Comparison of ENCODE assay signal across 1 cellular context in the genomic region with DNA sequence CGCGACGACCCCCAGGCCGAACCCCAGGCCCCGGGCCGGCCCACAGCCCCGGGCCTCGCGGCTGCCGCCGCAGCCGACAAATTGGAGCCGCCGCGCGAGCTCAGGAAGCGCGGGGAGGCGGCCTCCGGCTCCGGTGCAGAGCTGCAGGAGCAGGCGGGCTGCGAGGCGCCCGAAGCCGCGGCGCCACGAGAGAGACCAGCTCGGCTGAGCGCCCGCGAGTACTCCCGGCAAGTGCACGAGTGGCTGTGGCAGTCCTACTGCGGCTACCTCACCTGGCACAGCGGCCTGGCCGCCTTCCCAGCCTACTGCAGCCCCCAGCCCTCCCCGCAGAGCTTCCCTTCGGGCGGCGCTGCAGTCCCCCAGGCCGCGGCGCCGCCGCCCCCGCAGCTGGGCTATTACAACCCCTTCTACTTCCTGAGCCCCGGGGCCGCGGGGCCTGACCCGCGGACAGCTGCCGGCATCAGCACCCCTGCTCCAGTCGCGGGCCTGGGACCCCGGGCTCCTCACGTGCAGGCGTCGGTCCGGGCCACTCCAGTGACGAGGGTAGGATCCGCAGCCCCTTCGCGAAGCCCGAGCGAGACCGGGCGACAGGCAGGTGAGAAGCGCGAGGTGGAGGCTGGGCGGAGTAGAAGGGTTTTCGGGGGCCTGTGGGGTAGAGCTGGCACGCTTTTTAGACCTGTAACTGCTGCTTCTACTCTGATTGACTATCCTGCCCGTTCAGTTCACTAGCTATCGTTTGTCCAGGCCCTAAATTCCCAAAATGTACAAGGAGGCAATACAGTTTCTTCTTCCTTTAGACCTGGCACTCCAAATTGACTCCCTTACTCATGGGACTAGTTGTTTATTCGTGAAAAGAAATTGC.
TF ChIP-seq lines count a peak whose summit lies in the region.

No MANE protein-coding gene starts in this region.

TF ChIP-seq in K562, 482 proteins besides CTCF, POLR2A, EP300 and RAD21 (continued from another document and continues in another):
- TF ChIP-seq ZNF75A (CRISPR knock-in tag; IDR thresholded peaks at IDR 0.05) (no peak), RFX1 (IDR thresholded peaks at IDR 0.05) (no peak), SMARCC2 (IDR thresholded peaks at IDR 0.05; ENCODE audit: low read depth) (peak; percentile 11; the same call in 1 of the 2 replicates), ZNF644 (tag; IDR thresholded peaks at IDR 0.05; ENCODE audit: low read depth) (no peak), DDX20 (tag; IDR thresholded peaks at IDR 0.05; ENCODE audit: low read depth) (no peak), NFE2 (IDR thresholded peaks at IDR 0.05; ENCODE audit: low read depth) (no peak), SMAD1 (IDR thresholded peaks at IDR 0.05; ENCODE audit: low read depth, low read length, partially characterized antibody) (no peak), ZNF764 (CRISPR knock-in tag; IDR thresholded peaks at IDR 0.05; ENCODE audit: low read depth) (no peak), BRF1 (IDR thresholded peaks at IDR 0.05; ENCODE audit: borderline replicate concordance, extremely low read depth, insufficient read length) (no peak), FOSL1 (tag; conservative IDR thresholded peaks at IDR 0.05) (no peak; the same call in 1 of the 2 replicates), PRPF4 (IDR thresholded peaks at IDR 0.05; ENCODE audit: insufficient read depth, low read depth, low read length, poor library complexity, severe bottlenecking) (peak; percentile 12), L3MBTL2 (IDR thresholded peaks at IDR 0.05) (peak; percentile 84), ZNF146 (CRISPR knock-in tag; IDR thresholded peaks at IDR 0.05; ENCODE audit: unreplicated experiment) (no peak), NR2F6 (CRISPR knock-in tag; IDR thresholded peaks at IDR 0.05) (no peak), KLF16 (IDR thresholded peaks at IDR 0.05) (no peak), ZFP1 (CRISPR knock-in tag; IDR thresholded peaks at IDR 0.05) (no peak), IFI16 (CRISPR knock-in tag; IDR thresholded peaks at IDR 0.05) (no peak), MCM2 (IDR thresholded peaks at IDR 0.05; ENCODE audit: low read depth) (no peak), ZNF76 (CRISPR knock-in tag; IDR thresholded peaks at IDR 0.05; ENCODE audit: borderline replicate concordance) (no peak), KLF10 (CRISPR knock-in tag; IDR thresholded peaks at IDR 0.05) (no peak), LARP7 (IDR thresholded peaks at IDR 0.05) (no peak), PTTG1 (tag; IDR thresholded peaks at IDR 0.05; ENCODE audit: low read depth) (no peak), MTA3 (IDR thresholded peaks at IDR 0.05; ENCODE audit: borderline replicate concordance) (peak; percentile 24; the same call in 1 of the 2 replicates), YBX1 (IDR thresholded peaks at IDR 0.05) (no peak), ZFPM2 (CRISPR knock-in tag; IDR thresholded peaks at IDR 0.05) (no peak), BMI1 (IDR thresholded peaks at IDR 0.05; ENCODE audit: low read length) (no peak), STAT5A (IDR thresholded peaks at IDR 0.05; ENCODE audit: borderline replicate concordance, low read length) (no peak), POLR2AphosphoS5 (IDR thresholded peaks at IDR 0.05; ENCODE audit: control insufficient read depth, insufficient read depth, low read depth, low read length) (no peak), MEF2A (IDR thresholded peaks at IDR 0.05; ENCODE audit: control insufficient read depth, low read depth, low read length) (no peak), ELF1 (tag; IDR thresholded peaks at IDR 0.05) (peak; percentile 55; the same call in 1 of the 2 replicates), BHLHE40 (IDR thresholded peaks at IDR 0.05; ENCODE audit: low read length) (peak; percentile 73), HMGN3 (IDR thresholded peaks at IDR 0.05; ENCODE audit: borderline replicate concordance, extremely low read depth, insufficient read length, low read depth, low read length) (no peak), EP400 (IDR thresholded peaks at IDR 0.05) (no peak; the same call in 1 of the 2 replicates), GABPB1 (CRISPR knock-in tag; IDR thresholded peaks at IDR 0.05) (no peak), CBFA2T3 (IDR thresholded peaks at IDR 0.05) (no peak), ZNF121 (CRISPR knock-in tag; conservative IDR thresholded peaks at IDR 0.05) (no peak), ZFX (CRISPR knock-in tag; IDR thresholded peaks at IDR 0.05) (peak; percentile 77), SRSF1 (IDR thresholded peaks at IDR 0.05; ENCODE audit: low read depth, low read length) (no peak), ATF7 (IDR thresholded peaks at IDR 0.05) (no peak; the same call in 1 of the 2 replicates), ZSCAN32 (CRISPR knock-in tag; IDR thresholded peaks at IDR 0.05) (no peak), CHD1 (IDR thresholded peaks at IDR 0.05; ENCODE audit: low read length) (peak; percentile 90), ZNF41 (CRISPR knock-in tag; conservative IDR thresholded peaks at IDR 0.05) (no peak), MECOM (CRISPR knock-in tag; IDR thresholded peaks at IDR 0.05) (no peak), TAF1 (IDR thresholded peaks at IDR 0.05; ENCODE audit: control insufficient read depth, extremely low read depth, insufficient read depth, low read length, severe bottlenecking) (peak; percentile 16), CREBBP (IDR thresholded peaks at IDR 0.05; ENCODE audit: low read depth, low read length) (no peak), PHF8 (IDR thresholded peaks at IDR 0.05; ENCODE audit: borderline replicate concordance, low read length) (peak; percentile 32; the same call in 1 of the 2 replicates), SIN3A (IDR thresholded peaks at IDR 0.05; ENCODE audit: borderline replicate concordance in 2 of 2, control insufficient read depth in 1 of 2, low read depth in 2 of 2, low read length in 2 of 2) (peak in 1 of 2 experiments; percentile 33; a peak in 1 of 4 replicates), SMARCA4 (IDR thresholded peaks at IDR 0.05) (no peak), FIP1L1 (IDR thresholded peaks at IDR 0.05; ENCODE audit: low read depth, low read length, poor library complexity, severe bottlenecking) (peak; percentile 59), SPI1 (IDR thresholded peaks at IDR 0.05; ENCODE audit: borderline replicate concordance, low read depth, low read length) (no peak), KDM5B (IDR thresholded peaks at IDR 0.05; ENCODE audit: insufficient replicate concordance, low read depth, low read length) (peak; percentile 4), ETV1 (tag; conservative IDR thresholded peaks at IDR 0.05; ENCODE audit: low read depth) (no peak)
- TF ChIP-seq, protein P1, sequence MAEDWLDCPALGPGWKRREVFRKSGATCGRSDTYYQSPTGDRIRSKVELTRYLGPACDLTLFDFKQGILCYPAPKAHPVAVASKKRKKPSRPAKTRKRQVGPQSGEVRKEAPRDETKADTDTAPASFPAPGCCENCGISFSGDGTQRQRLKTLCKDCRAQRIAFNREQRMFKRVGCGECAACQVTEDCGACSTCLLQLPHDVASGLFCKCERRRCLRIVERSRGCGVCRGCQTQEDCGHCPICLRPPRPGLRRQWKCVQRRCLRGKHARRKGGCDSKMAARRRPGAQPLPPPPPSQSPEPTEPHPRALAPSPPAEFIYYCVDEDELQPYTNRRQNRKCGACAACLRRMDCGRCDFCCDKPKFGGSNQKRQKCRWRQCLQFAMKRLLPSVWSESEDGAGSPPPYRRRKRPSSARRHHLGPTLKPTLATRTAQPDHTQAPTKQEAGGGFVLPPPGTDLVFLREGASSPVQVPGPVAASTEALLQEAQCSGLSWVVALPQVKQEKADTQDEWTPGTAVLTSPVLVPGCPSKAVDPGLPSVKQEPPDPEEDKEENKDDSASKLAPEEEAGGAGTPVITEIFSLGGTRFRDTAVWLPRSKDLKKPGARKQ (CRISPR knock-in tag; IDR thresholded peaks at IDR 0.05) = no peak
- TF ChIP-seq, protein P2, sequence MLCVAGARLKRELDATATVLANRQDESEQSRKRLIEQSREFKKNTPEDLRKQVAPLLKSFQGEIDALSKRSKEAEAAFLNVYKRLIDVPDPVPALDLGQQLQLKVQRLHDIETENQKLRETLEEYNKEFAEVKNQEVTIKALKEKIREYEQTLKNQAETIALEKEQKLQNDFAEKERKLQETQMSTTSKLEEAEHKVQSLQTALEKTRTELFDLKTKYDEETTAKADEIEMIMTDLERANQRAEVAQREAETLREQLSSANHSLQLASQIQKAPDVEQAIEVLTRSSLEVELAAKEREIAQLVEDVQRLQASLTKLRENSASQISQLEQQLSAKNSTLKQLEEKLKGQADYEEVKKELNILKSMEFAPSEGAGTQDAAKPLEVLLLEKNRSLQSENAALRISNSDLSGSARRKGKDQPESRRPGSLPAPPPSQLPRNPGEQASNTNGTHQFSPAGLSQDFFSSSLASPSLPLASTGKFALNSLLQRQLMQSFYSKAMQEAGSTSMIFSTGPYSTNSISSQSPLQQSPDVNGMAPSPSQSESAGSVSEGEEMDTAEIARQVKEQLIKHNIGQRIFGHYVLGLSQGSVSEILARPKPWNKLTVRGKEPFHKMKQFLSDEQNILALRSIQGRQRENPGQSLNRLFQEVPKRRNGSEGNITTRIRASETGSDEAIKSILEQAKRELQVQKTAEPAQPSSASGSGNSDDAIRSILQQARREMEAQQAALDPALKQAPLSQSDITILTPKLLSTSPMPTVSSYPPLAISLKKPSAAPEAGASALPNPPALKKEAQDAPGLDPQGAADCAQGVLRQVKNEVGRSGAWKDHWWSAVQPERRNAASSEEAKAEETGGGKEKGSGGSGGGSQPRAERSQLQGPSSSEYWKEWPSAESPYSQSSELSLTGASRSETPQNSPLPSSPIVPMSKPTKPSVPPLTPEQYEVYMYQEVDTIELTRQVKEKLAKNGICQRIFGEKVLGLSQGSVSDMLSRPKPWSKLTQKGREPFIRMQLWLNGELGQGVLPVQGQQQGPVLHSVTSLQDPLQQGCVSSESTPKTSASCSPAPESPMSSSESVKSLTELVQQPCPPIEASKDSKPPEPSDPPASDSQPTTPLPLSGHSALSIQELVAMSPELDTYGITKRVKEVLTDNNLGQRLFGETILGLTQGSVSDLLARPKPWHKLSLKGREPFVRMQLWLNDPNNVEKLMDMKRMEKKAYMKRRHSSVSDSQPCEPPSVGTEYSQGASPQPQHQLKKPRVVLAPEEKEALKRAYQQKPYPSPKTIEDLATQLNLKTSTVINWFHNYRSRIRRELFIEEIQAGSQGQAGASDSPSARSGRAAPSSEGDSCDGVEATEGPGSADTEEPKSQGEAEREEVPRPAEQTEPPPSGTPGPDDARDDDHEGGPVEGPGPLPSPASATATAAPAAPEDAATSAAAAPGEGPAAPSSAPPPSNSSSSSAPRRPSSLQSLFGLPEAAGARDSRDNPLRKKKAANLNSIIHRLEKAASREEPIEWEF (CRISPR knock-in tag; IDR thresholded peaks at IDR 0.05) = no peak
- TF ChIP-seq, protein P3, sequence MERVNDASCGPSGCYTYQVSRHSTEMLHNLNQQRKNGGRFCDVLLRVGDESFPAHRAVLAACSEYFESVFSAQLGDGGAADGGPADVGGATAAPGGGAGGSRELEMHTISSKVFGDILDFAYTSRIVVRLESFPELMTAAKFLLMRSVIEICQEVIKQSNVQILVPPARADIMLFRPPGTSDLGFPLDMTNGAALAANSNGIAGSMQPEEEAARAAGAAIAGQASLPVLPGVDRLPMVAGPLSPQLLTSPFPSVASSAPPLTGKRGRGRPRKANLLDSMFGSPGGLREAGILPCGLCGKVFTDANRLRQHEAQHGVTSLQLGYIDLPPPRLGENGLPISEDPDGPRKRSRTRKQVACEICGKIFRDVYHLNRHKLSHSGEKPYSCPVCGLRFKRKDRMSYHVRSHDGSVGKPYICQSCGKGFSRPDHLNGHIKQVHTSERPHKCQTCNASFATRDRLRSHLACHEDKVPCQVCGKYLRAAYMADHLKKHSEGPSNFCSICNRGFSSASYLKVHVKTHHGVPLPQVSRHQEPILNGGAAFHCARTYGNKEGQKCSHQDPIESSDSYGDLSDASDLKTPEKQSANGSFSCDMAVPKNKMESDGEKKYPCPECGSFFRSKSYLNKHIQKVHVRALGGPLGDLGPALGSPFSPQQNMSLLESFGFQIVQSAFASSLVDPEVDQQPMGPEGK (CRISPR knock-in tag; IDR thresholded peaks at IDR 0.05; ENCODE audit: borderline replicate concordance) = no peak
- TF ChIP-seq, protein P4, sequence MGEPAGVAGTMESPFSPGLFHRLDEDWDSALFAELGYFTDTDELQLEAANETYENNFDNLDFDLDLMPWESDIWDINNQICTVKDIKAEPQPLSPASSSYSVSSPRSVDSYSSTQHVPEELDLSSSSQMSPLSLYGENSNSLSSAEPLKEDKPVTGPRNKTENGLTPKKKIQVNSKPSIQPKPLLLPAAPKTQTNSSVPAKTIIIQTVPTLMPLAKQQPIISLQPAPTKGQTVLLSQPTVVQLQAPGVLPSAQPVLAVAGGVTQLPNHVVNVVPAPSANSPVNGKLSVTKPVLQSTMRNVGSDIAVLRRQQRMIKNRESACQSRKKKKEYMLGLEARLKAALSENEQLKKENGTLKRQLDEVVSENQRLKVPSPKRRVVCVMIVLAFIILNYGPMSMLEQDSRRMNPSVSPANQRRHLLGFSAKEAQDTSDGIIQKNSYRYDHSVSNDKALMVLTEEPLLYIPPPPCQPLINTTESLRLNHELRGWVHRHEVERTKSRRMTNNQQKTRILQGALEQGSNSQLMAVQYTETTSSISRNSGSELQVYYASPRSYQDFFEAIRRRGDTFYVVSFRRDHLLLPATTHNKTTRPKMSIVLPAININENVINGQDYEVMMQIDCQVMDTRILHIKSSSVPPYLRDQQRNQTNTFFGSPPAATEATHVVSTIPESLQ (CRISPR knock-in tag; IDR thresholded peaks at IDR 0.05) = no peak
- TF ChIP-seq, protein P5, sequence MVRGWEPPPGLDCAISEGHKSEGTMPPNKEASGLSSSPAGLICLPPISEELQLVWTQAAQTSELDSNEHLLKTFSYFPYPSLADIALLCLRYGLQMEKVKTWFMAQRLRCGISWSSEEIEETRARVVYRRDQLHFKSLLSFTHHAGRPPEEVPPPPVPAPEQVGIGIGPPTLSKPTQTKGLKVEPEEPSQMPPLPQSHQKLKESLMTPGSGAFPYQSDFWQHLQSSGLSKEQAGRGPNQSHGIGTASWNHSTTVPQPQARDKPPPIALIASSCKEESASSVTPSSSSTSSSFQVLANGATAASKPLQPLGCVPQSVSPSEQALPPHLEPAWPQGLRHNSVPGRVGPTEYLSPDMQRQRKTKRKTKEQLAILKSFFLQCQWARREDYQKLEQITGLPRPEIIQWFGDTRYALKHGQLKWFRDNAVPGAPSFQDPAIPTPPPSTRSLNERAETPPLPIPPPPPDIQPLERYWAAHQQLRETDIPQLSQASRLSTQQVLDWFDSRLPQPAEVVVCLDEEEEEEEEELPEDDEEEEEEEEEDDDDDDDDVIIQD (CRISPR knock-in tag; IDR thresholded peaks at IDR 0.05) = no peak
- TF ChIP-seq, protein P6, sequence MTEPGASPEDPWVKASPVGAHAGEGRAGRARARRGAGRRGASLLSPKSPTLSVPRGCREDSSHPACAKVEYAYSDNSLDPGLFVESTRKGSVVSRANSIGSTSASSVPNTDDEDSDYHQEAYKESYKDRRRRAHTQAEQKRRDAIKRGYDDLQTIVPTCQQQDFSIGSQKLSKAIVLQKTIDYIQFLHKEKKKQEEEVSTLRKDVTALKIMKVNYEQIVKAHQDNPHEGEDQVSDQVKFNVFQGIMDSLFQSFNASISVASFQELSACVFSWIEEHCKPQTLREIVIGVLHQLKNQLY (CRISPR knock-in tag; conservative IDR thresholded peaks at IDR 0.05) = no peak
- TF ChIP-seq, protein P7, sequence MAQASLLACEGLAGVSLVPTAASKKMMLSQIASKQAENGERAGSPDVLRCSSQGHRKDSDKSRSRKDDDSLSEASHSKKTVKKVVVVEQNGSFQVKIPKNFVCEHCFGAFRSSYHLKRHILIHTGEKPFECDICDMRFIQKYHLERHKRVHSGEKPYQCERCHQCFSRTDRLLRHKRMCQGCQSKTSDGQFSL (CRISPR knock-in tag; IDR thresholded peaks at IDR 0.05) = no peak
- TF ChIP-seq, protein P7 (tag; IDR thresholded peaks at IDR 0.05) = no peak
